Comparison of ENCODE assay signal across 8 cellular contexts in genomic region chr15:65028338-65028737, GRCh38. TPM values are rescaled to one million over a fixed set of nuclear protein-coding genes. Genes with fewer than 3 reads are reported as not detected.
DNase-seq lines count a peak whose midpoint lies in the region; ATAC-seq and TF ChIP-seq lines count a peak whose summit lies in the region.

No MANE protein-coding gene starts in this region.

- no peaks in the 10 kb centered on the region for H3K9me3 Mint-ChIP-seq in CD14-positive monocyte
- no peaks in the 10 kb centered on the region for H3K9me3 Mint-ChIP-seq in dendritic cell treated with granulocyte-macrophage colony-stimulating factor and Interleukin-4, amounts not matched to agents 40 ng/mL and 50 ng/mL, for 4 days
- H3K9me3 Mint-ChIP-seq in natural killer cell treated with Interleukin-12 subunit alpha and Interleukin-12 subunit beta and Interleukin-15 and Interleukin-18, amount 100 ng/mL, for 72 hours = no peaks in the 10 kb centered on the region

- H3K27ac Mint-ChIP-seq in CD14-positive monocyte = peak overlapping the region in 5 of 7 donors; percentile 7 to 41 (median 23)
- peak overlapping the region; percentile 80 for H3K27ac Mint-ChIP-seq in dendritic cell treated with granulocyte-macrophage colony-stimulating factor and Interleukin-4, amounts not matched to agents 40 ng/mL and 50 ng/mL, for 4 days
- H3K27ac Mint-ChIP-seq in natural killer cell treated with Interleukin-12 subunit alpha and Interleukin-12 subunit beta and Interleukin-15 and Interleukin-18, amount 100 ng/mL, for 72 hours = peak overlapping the region; percentile 68 to 81

- H3K27me3 Mint-ChIP-seq in CD14-positive monocyte (ENCODE audit: low read depth in 3 of 3) = peaks cover 6 to 13% (median 10%) of the 10 kb centered on the region in 3 donors
- peaks cover 18% of the 10 kb centered on the region for H3K27me3 Mint-ChIP-seq in dendritic cell treated with granulocyte-macrophage colony-stimulating factor and Interleukin-4, amounts not matched to agents 40 ng/mL and 50 ng/mL, for 4 days
- H3K27me3 Mint-ChIP-seq in natural killer cell treated with Interleukin-12 subunit alpha and Interleukin-12 subunit beta and Interleukin-15 and Interleukin-18, amount 100 ng/mL, for 72 hours = peaks cover 0 to 10% of the 10 kb centered on the region in 2 donors

- intact Hi-C loops in CD14-positive monocyte (cut with micrococcal nuclease) = no loop called here
- intact Hi-C loops in dendritic cell treated with granulocyte-macrophage colony-stimulating factor and Interleukin-4, amounts not matched to agents 40 ng/mL and 50 ng/mL, for 4 days (cut with micrococcal nuclease) = loop anchor here (5.0 kb wide), 1 partner anchor 46 kb away; no protein-coding TSS in a partner anchor

- H3K4me1 Mint-ChIP-seq in CD14-positive monocyte = peaks cover 22% of the 10 kb centered on the region
- peaks cover 39% of the 10 kb centered on the region for H3K4me1 Mint-ChIP-seq in dendritic cell treated with granulocyte-macrophage colony-stimulating factor and Interleukin-4, amounts not matched to agents 40 ng/mL and 50 ng/mL, for 4 days (ENCODE audit: low read depth)
- peaks cover 12 to 15% of the 10 kb centered on the region in 2 donors for H3K4me1 Mint-ChIP-seq in natural killer cell treated with Interleukin-12 subunit alpha and Interleukin-12 subunit beta and Interleukin-15 and Interleukin-18, amount 100 ng/mL, for 72 hours (ENCODE audit: low read depth in 2 of 2)

- H3K4me3 Mint-ChIP-seq in CD14-positive monocyte = peak overlapping the region; percentile 84 to 91
- peak overlapping the region; percentile 86 for H3K4me3 Mint-ChIP-seq in dendritic cell treated with granulocyte-macrophage colony-stimulating factor and Interleukin-4, amounts not matched to agents 40 ng/mL and 50 ng/mL, for 4 days
- peak overlapping the region; percentile 96 for H3K4me3 Mint-ChIP-seq in natural killer cell treated with Interleukin-12 subunit alpha and Interleukin-12 subunit beta and Interleukin-15 and Interleukin-18, amount 100 ng/mL, for 72 hours

- DNase-seq in CD14-positive monocyte (ENCODE audit: low spot score) (no peak), LNCaP clone FGC (ENCODE audit: low read depth) (no peak), amygdala (lab: John Stamatoyannopoulos, UW) (no peak), GM19238 (ENCODE audit: insufficient read length, low spot score) (no peak), glomerular visceral epithelial cell (ENCODE audit: extremely low spot score) (no peak)
- DNase-seq in natural killer cell treated with Interleukin-12 subunit alpha and Interleukin-12 subunit beta and Interleukin-15 and Interleukin-18, amount 100 ng/mL, for 72 hours (ENCODE audit: low spot score) = no peak

- peaks cover 28 to 31% of the 10 kb centered on the region in 2 donors for H3K36me3 Mint-ChIP-seq in CD14-positive monocyte
- H3K36me3 Mint-ChIP-seq in dendritic cell treated with granulocyte-macrophage colony-stimulating factor and Interleukin-4, amounts not matched to agents 40 ng/mL and 50 ng/mL, for 4 days (ENCODE audit: low read depth) = peaks cover 48% of the 10 kb centered on the region
- H3K36me3 Mint-ChIP-seq in natural killer cell treated with Interleukin-12 subunit alpha and Interleukin-12 subunit beta and Interleukin-15 and Interleukin-18, amount 100 ng/mL, for 72 hours = peaks cover 11% of the 10 kb centered on the region

- no peak for ATAC-seq in natural killer cell treated with Interleukin-12 subunit alpha and Interleukin-12 subunit beta and Interleukin-15 and Interleukin-18, amount 100 ng/mL, for 72 hours
- no peak for ATAC-seq in GM19463 (IDR thresholded peaks at IDR 0.05; ENCODE audit: unreplicated experiment)

- TF ChIP-seq CTCF in CD14-positive monocyte (IDR thresholded peaks at IDR 0.05) = no peak
- no peak for TF ChIP-seq CTCF in LNCaP clone FGC (IDR thresholded peaks at IDR 0.05; ENCODE audit: control insufficient read depth, extremely low read depth, insufficient read depth)

- peak overlapping the region; percentile 88 for H3K4me3 ChIP-seq in LNCaP clone FGC (ENCODE audit: low read depth, low read length)

RNA-seq across cellular contexts. Expression of gene MTFMT, which starts 1.1 kb away (rescaled TPM):
- 10 to 100 TPM in 1 of 2 donors, 1 to 10 TPM in 1; 9.0 to 10.8 TPM for polyA plus RNA-seq in CD14-positive monocyte
- 10 to 100 TPM; 17.8 to 18.5 TPM for total RNA-seq in natural killer cell treated with Interleukin-12 subunit alpha and Interleukin-12 subunit beta and Interleukin-15 and Interleukin-18, amount 100 ng/mL, for 72 hours

RNA-seq across cellular contexts. Expression of gene SLC51B, which starts 16.8 kb away (rescaled TPM):
- not detected for polyA plus RNA-seq in CD14-positive monocyte
- total RNA-seq in natural killer cell treated with Interleukin-12 subunit alpha and Interleukin-12 subunit beta and Interleukin-15 and Interleukin-18, amount 100 ng/mL, for 72 hours = not detected

RNA-seq across cellular contexts. Expression of gene SPG21, which starts 38.6 kb away (rescaled TPM):
- 100 to 1,000 TPM; 358 to 375 TPM for polyA plus RNA-seq in CD14-positive monocyte
- 10 to 100 TPM; 39.1 to 67.9 TPM for total RNA-seq in natural killer cell treated with Interleukin-12 subunit alpha and Interleukin-12 subunit beta and Interleukin-15 and Interleukin-18, amount 100 ng/mL, for 72 hours

RNA-seq across cellular contexts. Expression of gene RASL12, which starts 39.5 kb away (rescaled TPM):
- polyA plus RNA-seq in CD14-positive monocyte = not detected
- not detected for total RNA-seq in natural killer cell treated with Interleukin-12 subunit alpha and Interleukin-12 subunit beta and Interleukin-15 and Interleukin-18, amount 100 ng/mL, for 72 hours

RNA-seq across cellular contexts. Expression of gene KBTBD13, which starts 48.2 kb away (rescaled TPM):
- not detected for polyA plus RNA-seq in CD14-positive monocyte
- not detected for total RNA-seq in natural killer cell treated with Interleukin-12 subunit alpha and Interleukin-12 subunit beta and Interleukin-15 and Interleukin-18, amount 100 ng/mL, for 72 hours

Comparison
In these comparisons a context has a peak if more than half of its experiments do, and no peak if none do; other contexts are left out.
1. H3K27ac Mint-ChIP-seq: peak in every context shown above with its lines; median percentile 80 in dendritic cell treated with granulocyte-macrophage colony-stimulating factor and Interleukin-4, amounts not matched to agents 40 ng/mL and 50 ng/mL, for 4 days; 74 in natural killer cell treated with Interleukin-12 subunit alpha and Interleukin-12 subunit beta and Interleukin-15 and Interleukin-18, amount 100 ng/mL, for 72 hours; 23 in CD14-positive monocyte.